18 cellular contexts compared by ENCODE assay signal in genomic region chr13:112713517-112714253, GRCh38. TPM values are rescaled to one million over a fixed set of nuclear protein-coding genes. Genes with fewer than 3 reads are reported as not detected.
A peak's percentile ranks its signal among the peaks of the same experiment; 100 is the strongest.
DNase-seq lines count a peak whose midpoint lies in the region; ATAC-seq and TF ChIP-seq lines count a peak whose summit lies in the region.
"Had no signal": no experiment of that assay in that cellular context is flagged by ENCODE, and none has a peak within 500 bp of the region (broad histone marks: within the 10 kb centered on the region; RNA-seq: fewer than 3 reads in every experiment).

No MANE protein-coding gene starts in this region.

- no peaks in the 10 kb centered on the region for H3K36me3 ChIP-seq in right atrium auricular region
- no peaks in the 10 kb centered on the region for H3K36me3 ChIP-seq in ovary
- no peaks in the 10 kb centered on the region for H3K36me3 ChIP-seq in Karpas-422 (ENCODE audit: insufficient read depth, low read length)

- H3K9me3 Mint-ChIP-seq in stimulated activated naive CD8-positive, alpha-beta T cell treated with anti-CD3 and anti-CD28 coated beads, Interleukin-15, amount 100 ng/mL, for 72 hours: no peaks in the 10 kb centered on the region
- H3K9me3 Mint-ChIP-seq in endothelial cell (ENCODE audit: unreplicated experiment): no peaks in the 10 kb centered on the region
- H3K9me3 Mint-ChIP-seq: CD14-positive monocyte had no signal

- H3K27ac ChIP-seq in right atrium auricular region (peak overlapping the region; percentile 89 to 93), ovary (no peak overlapping the region), Karpas-422 (ENCODE audit: low read length) (no peak overlapping the region)

- no peak overlapping the region for H3K27ac Mint-ChIP-seq in stimulated activated naive CD8-positive, alpha-beta T cell treated with anti-CD3 and anti-CD28 coated beads, Interleukin-15, amount 100 ng/mL, for 72 hours
- no peak overlapping the region for H3K27ac Mint-ChIP-seq in endothelial cell (ENCODE audit: unreplicated experiment)

- H3K4me2 ChIP-seq in Karpas-422 (ENCODE audit: low read depth, low read length, poor library complexity, severe bottlenecking): no peak overlapping the region

- H3K4me1 ChIP-seq in right atrium auricular region (peaks cover 0 to 45% of the 10 kb centered on the region in 2 donors), ovary (ENCODE audit: insufficient read depth) (peaks cover 10% of the 10 kb centered on the region), Karpas-422 (ENCODE audit: low read length) (no peaks in the 10 kb centered on the region)

- no peaks in the 10 kb centered on the region for H3K9me2 ChIP-seq in Karpas-422 (replicated peaks; ENCODE audit: insufficient read depth, low read length)

- H3K27me3 ChIP-seq in right atrium auricular region (no peaks in the 10 kb centered on the region), ovary (no peaks in the 10 kb centered on the region), Karpas-422 (ENCODE audit: low read length) (no peaks in the 10 kb centered on the region)

- H3K9ac ChIP-seq in Karpas-422 (ENCODE audit: low read length): no peak overlapping the region

- peaks cover 16% of the 10 kb centered on the region for H3K36me3 Mint-ChIP-seq in endothelial cell (ENCODE audit: low read depth, unreplicated experiment)

- H3K4me3 ChIP-seq in right atrium auricular region (no peak overlapping the region), ovary (no peak overlapping the region), Karpas-422 (ENCODE audit: low read length) (no peak overlapping the region)

- no peaks in the 10 kb centered on the region for H3K9me3 ChIP-seq in right atrium auricular region
- H3K9me3 ChIP-seq in ovary: no peaks in the 10 kb centered on the region
- H3K9me3 ChIP-seq in Karpas-422 (ENCODE audit: low read length): no peaks in the 10 kb centered on the region

- no peaks in the 10 kb centered on the region for H3K79me2 ChIP-seq in Karpas-422 (ENCODE audit: low read length)

- no peak overlapping the region for H3K4me3 Mint-ChIP-seq in stimulated activated naive CD8-positive, alpha-beta T cell treated with anti-CD3 and anti-CD28 coated beads, Interleukin-15, amount 100 ng/mL, for 72 hours
- no peak overlapping the region for H3K4me3 Mint-ChIP-seq in endothelial cell (ENCODE audit: unreplicated experiment)
- H3K4me3 Mint-ChIP-seq: CD14-positive monocyte had no signal

- peaks cover 24% of the 10 kb centered on the region for H3K4me1 Mint-ChIP-seq in stimulated activated naive CD8-positive, alpha-beta T cell treated with anti-CD3 and anti-CD28 coated beads, Interleukin-15, amount 100 ng/mL, for 72 hours
- peaks cover 69% of the 10 kb centered on the region for H3K4me1 Mint-ChIP-seq in endothelial cell (ENCODE audit: unreplicated experiment)

- ATAC-seq in stimulated activated naive CD8-positive, alpha-beta T cell treated with anti-CD3 and anti-CD28 coated beads, Interleukin-15, amount 100 ng/mL, for 72 hours: peak; percentile 52
- ATAC-seq in stimulated activated naive CD8-positive, alpha-beta T cell treated with anti-CD3 and anti-CD28 coated beads, Interleukin-15, Interleukin-2, amounts not matched to agents 100 U/mL and 50 U/mL, for 24 hours: no peak

- TF ChIP-seq CTCF in right atrium auricular region (IDR thresholded peaks at IDR 0.05) (no peak), ovary (IDR thresholded peaks at IDR 0.05) (no peak), endothelial cell (IDR thresholded peaks at IDR 0.05; ENCODE audit: unreplicated experiment) (no peak)

- H2AFZ ChIP-seq in Karpas-422 (ENCODE audit: low read length): no peak overlapping the region

- DNase-seq in stimulated activated naive CD8-positive, alpha-beta T cell treated with anti-CD3 and anti-CD28 coated beads, Interleukin-15, amount 100 ng/mL, for 72 hours: no peak
- DNase-seq in stimulated activated naive CD8-positive, alpha-beta T cell treated with anti-CD3 and anti-CD28 coated beads, Interleukin-15, Interleukin-2, amounts not matched to agents 100 U/mL and 50 U/mL, for 24 hours: no peak
- DNase-seq in right atrium auricular region (ENCODE audit: low spot score): no peak
- peak in 3 of 5 donors; percentile 14 to 33 (median 29) for DNase-seq in ovary
- no peak for DNase-seq in endothelial cell (ENCODE audit: low spot score)
- DNase-seq in hypothalamus (lab: John Stamatoyannopoulos, UW): no peak
- no peak for DNase-seq in Karpas-422
- DNase-seq in NCI-H524 (lab: John Stamatoyannopoulos, UW): no peak
- DNase-seq: activated CD8-positive, alpha-beta memory T cell treated with anti-CD3 and anti-CD28 coated beads for 24 hours; DMS53; foreskin melanocyte; NCI-H2081 treated with DMSO at 0.1 percent for 48 hours; NCI-H774; occipital lobe; stimulated activated CD4-positive, alpha-beta T cell treated with anti-CD3 and anti-CD28 coated beads, Interleukin-4, amount 100 ng/mL, for 24 hours; stimulated activated CD8-positive, alpha-beta memory T cell treated with anti-CD3 and anti-CD28 coated beads, Interleukin-4, amount 100 ng/mL, for 48 hours; T-helper 1 cell had no signal

- H4K20me1 ChIP-seq in Karpas-422 (ENCODE audit: insufficient read depth, low read depth, low read length): no peaks in the 10 kb centered on the region

- 61 to 75% (median 71%) methylated on average over 16 of the region's 16 CpGs for WGBS in ovary, 3 donors

- TF ChIP-seq POLR2A in ovary (IDR thresholded peaks at IDR 0.05): no peak

- no peaks in the 10 kb centered on the region for H3K27me3 Mint-ChIP-seq in stimulated activated naive CD8-positive, alpha-beta T cell treated with anti-CD3 and anti-CD28 coated beads, Interleukin-15, amount 100 ng/mL, for 72 hours
- H3K27me3 Mint-ChIP-seq in endothelial cell (ENCODE audit: unreplicated experiment): peaks cover 6% of the 10 kb centered on the region

- TF ChIP-seq EP300 in ovary (IDR thresholded peaks at IDR 0.05): no peak

- intact Hi-C loops in ovary (cut with DNase I): no loop called here

RNA-seq across cellular contexts. Expression of gene ATP11A, which starts 23.8 kb away (rescaled TPM):
- 10 to 100 TPM; 31.8 to 48.6 TPM for total RNA-seq in right atrium auricular region
- total RNA-seq in ovary: 10 to 100 TPM; 14.8 to 72.7 (median 36.2) TPM
- polyA plus RNA-seq in ovary: 10 to 100 TPM in 1 of 2 donors, 1 to 10 TPM in 1; 6.6 to 25.3 TPM
- total RNA-seq in endothelial cell (ENCODE audit: unreplicated experiment): 211 TPM
- total RNA-seq in Karpas-422 (2014; rRNA removed; shearing (Covaris generic); ENCODE audit: low replicate concordance): 0.11 and 0.83 TPM in 2 replicates

Comparison
In these comparisons a context has a peak if more than half of its experiments do, and no peak if none do; other contexts are left out.
1. DNase-seq: peak in ovary (3 of 5); none in stimulated activated naive CD8-positive, alpha-beta T cell treated with anti-CD3 and anti-CD28 coated beads, Interleukin-15, amount 100 ng/mL, for 72 hours (0 of 2), stimulated activated naive CD8-positive, alpha-beta T cell treated with anti-CD3 and anti-CD28 coated beads, Interleukin-15, Interleukin-2, amounts not matched to agents 100 U/mL and 50 U/mL, for 24 hours (single experiment), right atrium auricular region (single experiment), endothelial cell (single experiment), hypothalamus (0 of 51), Karpas-422 (single experiment) and NCI-H524 (0 of 2).
2. H3K27ac ChIP-seq: peak in right atrium auricular region (2 of 2); none in ovary (0 of 2) and Karpas-422 (single experiment).